In the genomic region with DNA sequence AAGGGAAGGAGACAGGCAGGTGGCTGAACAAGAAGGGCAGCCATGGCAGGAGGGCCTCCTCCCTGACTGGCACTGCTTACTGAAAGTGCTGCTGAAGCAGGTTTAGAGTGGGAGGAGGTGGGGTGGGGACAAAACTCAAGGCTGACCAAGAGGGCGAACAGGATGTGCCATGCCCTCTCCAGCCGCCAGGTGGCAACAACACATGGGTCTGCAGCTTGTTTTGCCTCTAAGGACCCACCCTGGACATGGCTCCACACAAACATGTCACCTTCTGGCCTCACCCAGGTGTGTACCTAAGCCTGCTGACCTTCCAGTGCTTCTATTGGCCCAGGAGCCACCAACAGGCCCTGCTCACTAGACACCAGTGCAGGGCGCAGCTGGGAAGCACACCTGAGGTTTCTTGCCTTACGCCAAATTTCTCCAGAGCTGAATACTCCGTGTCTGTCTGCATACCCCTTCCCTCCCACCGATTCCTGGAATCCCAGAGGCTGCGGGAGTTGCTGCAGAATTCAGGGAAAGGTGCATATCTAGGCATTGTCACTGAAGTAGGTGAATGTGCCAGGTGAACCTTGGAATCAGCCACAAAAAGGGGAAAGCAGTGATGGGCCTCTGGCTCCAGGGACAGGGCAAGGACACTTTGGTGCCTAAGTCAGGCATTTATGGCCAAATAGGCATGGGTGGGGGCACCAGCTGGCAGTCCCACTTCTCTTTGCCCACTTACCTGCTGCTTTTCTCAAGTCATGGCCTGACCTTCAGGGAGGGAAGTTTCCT, we compare ENCODE assay signal across 9 cellular contexts. TPM values are rescaled to one million over a fixed set of nuclear protein-coding genes. Genes with fewer than 3 reads are reported as not detected.
DNase-seq lines count a peak whose midpoint lies in the region; ATAC-seq, FAIRE-seq and TF ChIP-seq lines count a peak whose summit lies in the region.
"Had no signal": no experiment of that assay in that cellular context is flagged by ENCODE, and none has a peak within 500 bp of the region (broad histone marks: within the 10 kb centered on the region; RNA-seq: fewer than 3 reads in every experiment).

No MANE protein-coding gene starts in this region.

- no peaks in the 10 kb centered on the region for H3K9me2 ChIP-seq in Loucy (replicated peaks; ENCODE audit: low read depth, low read length)
- no peaks in the 10 kb centered on the region for H3K9me2 ChIP-seq in SK-N-SH

- no peaks in the 10 kb centered on the region for H3K27me3 ChIP-seq in Loucy (ENCODE audit: insufficient read depth, low read length, poor library complexity, severe bottlenecking)
- no peaks in the 10 kb centered on the region for H3K27me3 ChIP-seq in SK-N-SH (ENCODE audit: insufficient read depth)
- no peaks in the 10 kb centered on the region for H3K27me3 ChIP-seq in trophoblast cell (ENCODE audit: insufficient read depth, low read length)

- no peak for TF ChIP-seq EP300 in SK-N-SH (IDR thresholded peaks at IDR 0.05; ENCODE audit: borderline replicate concordance in 1 of 2, low read depth in 1 of 2, low read length in 1 of 2)

- peaks cover 29% of the 10 kb centered on the region for H3K36me3 Mint-ChIP-seq in Calu3 (ENCODE audit: insufficient read depth, unreplicated experiment)
- no peaks in the 10 kb centered on the region for H3K36me3 Mint-ChIP-seq in activated naive CD8-positive, alpha-beta T cell treated with anti-CD3 and anti-CD28 coated beads for 36 hours

- H3K79me2 ChIP-seq in Loucy (ENCODE audit: insufficient read depth, low read length) (peaks cover 32% of the 10 kb centered on the region), SK-N-SH (ENCODE audit: insufficient read depth) (peaks cover 22% of the 10 kb centered on the region; the same call in 1 of the 2 replicates), trophoblast cell (ENCODE audit: control insufficient read depth, insufficient read depth, low read length, poor library complexity) (peaks cover 18% of the 10 kb centered on the region)

- H4K20me1 ChIP-seq in Loucy (ENCODE audit: insufficient read depth, low read length, poor library complexity, severe bottlenecking), result no peaks in the 10 kb centered on the region
- no peaks in the 10 kb centered on the region for H4K20me1 ChIP-seq in SK-N-SH (ENCODE audit: insufficient read depth)

- CTCF ChIA-PET in Calu3 (lab: Charles Lee) (interaction anchor here (0.6 to 1.2 kb wide), 3 partner anchors 120 to 255 kb away, joined by 3 to 4 read pairs (median 4); a partner anchor contains a TSS), SK-N-SH (lab: Yijun Ruan, JAX) (interaction anchor here (0.6 to 8.7 kb wide), 30 partner anchors 10 to 271 kb away, joined by 3 to 252 read pairs (median 4); a partner anchor contains a TSS)

- H4K12ac ChIP-seq in trophoblast cell (ENCODE audit: low read depth, low read length), result no peak overlapping the region

- peak overlapping the region; percentile 5 for H3K14ac ChIP-seq in trophoblast cell (ENCODE audit: low read length)

- TF ChIP-seq CTCF in Calu3 (IDR thresholded peaks at IDR 0.05; ENCODE audit: unreplicated experiment), result peak; percentile 75
- peak; percentile 91 for TF ChIP-seq CTCF in Loucy (conservative IDR thresholded peaks at IDR 0.05; ENCODE audit: low read length)
- peak; percentile 90 for TF ChIP-seq CTCF in SK-N-SH (IDR thresholded peaks at IDR 0.05)

- DNase-seq in Calu3, result peak; percentile 74
- DNase-seq in SK-N-SH, result peak; percentile 88
- DNase-seq in activated naive CD8-positive, alpha-beta T cell treated with anti-CD3 and anti-CD28 coated beads for 36 hours, result peak; percentile 63
- peak in 41 of 42 donors; percentile 66 to 95 (median 87) for DNase-seq in head of caudate nucleus
- peak; percentile 70 to 80 for DNase-seq in trophoblast cell
- peak; percentile 85 for DNase-seq in urothelium cell line (ENCODE audit: low spot score)

- peaks cover 28% of the 10 kb centered on the region for H3K4me1 Mint-ChIP-seq in Calu3 (ENCODE audit: low read depth, unreplicated experiment)
- H3K4me1 Mint-ChIP-seq in activated naive CD8-positive, alpha-beta T cell treated with anti-CD3 and anti-CD28 coated beads for 36 hours, result peaks cover 12% of the 10 kb centered on the region

- H3K36me3 ChIP-seq in Loucy (ENCODE audit: insufficient read depth, low read length) (no peaks in the 10 kb centered on the region), SK-N-SH (replicated peaks in 1 of 2; ENCODE audit: control insufficient read depth in 1 of 2, insufficient read depth in 2 of 2, low read length in 1 of 2) (no peaks in the 10 kb centered on the region), trophoblast cell (ENCODE audit: control insufficient read depth in 1 of 2, insufficient read depth in 2 of 2, low read length in 2 of 2) (peaks cover 32 to 40% of the 10 kb centered on the region in 2 experiments)

- no TSS peak for BruUV-seq in Calu3 (replicated peaks; lab: Mats Ljungman, UMichigan)

- H2BK5ac ChIP-seq in trophoblast cell (ENCODE audit: low read depth, low read length, poor library complexity), result peak overlapping the region; percentile 11

- peak overlapping the region; percentile 44 for H4K8ac ChIP-seq in trophoblast cell (ENCODE audit: low read depth, low read length)

- no peak overlapping the region for H3K23ac ChIP-seq in trophoblast cell (ENCODE audit: low read length)

- H3K4me2 ChIP-seq in Loucy (ENCODE audit: low read depth, low read length, poor library complexity, severe bottlenecking) (no peak overlapping the region), SK-N-SH (no peak overlapping the region), trophoblast cell (ENCODE audit: low read length) (no peak overlapping the region)

- no peak overlapping the region for H3K4me3 Mint-ChIP-seq in Calu3 (ENCODE audit: low read depth, unreplicated experiment)
- no peak overlapping the region for H3K4me3 Mint-ChIP-seq in activated naive CD8-positive, alpha-beta T cell treated with anti-CD3 and anti-CD28 coated beads for 36 hours

- H3K27ac Mint-ChIP-seq in Calu3 (ENCODE audit: unreplicated experiment), result peak overlapping the region; percentile 61
- no peak overlapping the region for H3K27ac Mint-ChIP-seq in activated naive CD8-positive, alpha-beta T cell treated with anti-CD3 and anti-CD28 coated beads for 36 hours

- no peak overlapping the region for H2AK5ac ChIP-seq in trophoblast cell (ENCODE audit: low read length)

- peak; percentile 79 for ATAC-seq in GM21515 (IDR thresholded peaks at IDR 0.05; ENCODE audit: unreplicated experiment)

- no peak overlapping the region for H3K4ac ChIP-seq in trophoblast cell (ENCODE audit: low read depth, low read length)

- peak; percentile 59 for FAIRE-seq in urothelium cell line (lab: Jason Lieb, UNC)

- POLR2A ChIA-PET in SK-N-SH (lab: Yijun Ruan, JAX), result interaction anchor here (1.0 to 2.1 kb wide), 2 partner anchors 121 to 254 kb away, joined by 3 to 14 read pairs; a partner anchor contains a TSS

- no peaks in the 10 kb centered on the region for H3K9me3 Mint-ChIP-seq in Calu3 (ENCODE audit: low read depth, unreplicated experiment)
- no peaks in the 10 kb centered on the region for H3K9me3 Mint-ChIP-seq in activated naive CD8-positive, alpha-beta T cell treated with anti-CD3 and anti-CD28 coated beads for 36 hours

- peak; percentile 77 for TF ChIP-seq RAD21 in SK-N-SH (IDR thresholded peaks at IDR 0.05; ENCODE audit: low read length)

- H4K91ac ChIP-seq in trophoblast cell (ENCODE audit: low read depth, low read length), result peak overlapping the region; percentile 44

- no peak overlapping the region for H3K4me3 ChIP-seq in Loucy (ENCODE audit: low read length, poor library complexity, severe bottlenecking)
- H3K4me3 ChIP-seq in SK-N-SH (ENCODE audit: low read depth in 2 of 2, low read length in 1 of 2), result no peak overlapping the region; a peak in 1 of 4 replicates
- no peak overlapping the region for H3K4me3 ChIP-seq in trophoblast cell (ENCODE audit: low read depth, low read length)

- H3K27ac ChIP-seq in SK-N-SH (ENCODE audit: low read depth in 2 of 2, low read length in 1 of 2) (peak overlapping the region in 1 of 2 experiments; percentile 44; a peak in 2 of 4 replicates), trophoblast cell (ENCODE audit: low read depth, low read length) (peak overlapping the region; percentile 99)

- no peaks in the 10 kb centered on the region for H3F3A ChIP-seq in Loucy (ENCODE audit: low read depth)
- peaks cover 16% of the 10 kb centered on the region for H3F3A ChIP-seq in SK-N-SH (replicated peaks; ENCODE audit: insufficient read depth)

- H2AFZ ChIP-seq in Loucy (ENCODE audit: low read length) (peak overlapping the region; percentile 35; the same call in 1 of the 2 replicates), SK-N-SH (ENCODE audit: low read depth) (no peak overlapping the region), trophoblast cell (ENCODE audit: insufficient read depth, low read length, poor library complexity) (no peak overlapping the region)

- peak overlapping the region; percentile 2 for H3K18ac ChIP-seq in trophoblast cell (ENCODE audit: low read length)

- H3K4me1 ChIP-seq in Loucy (ENCODE audit: insufficient read depth, low read length, poor library complexity, severe bottlenecking) (peaks cover 29% of the 10 kb centered on the region), SK-N-SH (ENCODE audit: control insufficient read depth in 1 of 2, insufficient read depth in 2 of 2, low read depth in 1 of 2, low read length in 1 of 2) (peaks cover 15 to 38% of the 10 kb centered on the region in 2 experiments), trophoblast cell (ENCODE audit: control insufficient read depth in 1 of 2, insufficient read depth in 2 of 2, low read length in 2 of 2) (peaks cover 49 to 64% of the 10 kb centered on the region in 2 experiments)

- intact Hi-C loops in Calu3 (cut with micrococcal nuclease; ENCODE audit: unreplicated experiment) (loop anchor here (2.0 kb wide), 2 partner anchors 121 to 255 kb away; no protein-coding TSS in a partner anchor), head of caudate nucleus (cut with DNase I) (loop anchor here (5.0 to 10.0 kb wide), 2 partner anchors 35 to 257 kb away; a partner anchor contains a TSS)

- 78% methylated on average over 6 of the region's 7 CpGs for WGBS in SK-N-SH (ENCODE audit: low lambda C conversion rate)
- WGBS in trophoblast cell (ENCODE audit: extremely low coverage, insufficient coverage, insufficient read length), result no CpG with 5 or more reads among the region's 7 CpGs

- no peaks in the 10 kb centered on the region for H3K27me3 Mint-ChIP-seq in Calu3 (ENCODE audit: unreplicated experiment)
- no peaks in the 10 kb centered on the region for H3K27me3 Mint-ChIP-seq in activated naive CD8-positive, alpha-beta T cell treated with anti-CD3 and anti-CD28 coated beads for 36 hours

- peak overlapping the region; percentile 18 for H2BK120ac ChIP-seq in trophoblast cell (ENCODE audit: insufficient read depth, low read length, poor library complexity)

- H2BK12ac ChIP-seq in trophoblast cell (ENCODE audit: low read length), result peak overlapping the region; percentile 9

- H3K79me1 ChIP-seq in trophoblast cell (ENCODE audit: low read length), result peaks cover 42% of the 10 kb centered on the region

- no peak overlapping the region for H3K9ac ChIP-seq in Loucy (ENCODE audit: low read depth, low read length, poor library complexity, severe bottlenecking)
- no peak overlapping the region for H3K9ac ChIP-seq in SK-N-SH
- peak overlapping the region; percentile 11 for H3K9ac ChIP-seq in trophoblast cell (ENCODE audit: low read length)

- H3K9me3 ChIP-seq in Loucy (ENCODE audit: insufficient read depth, low read depth, low read length) (no peaks in the 10 kb centered on the region), SK-N-SH (no peaks in the 10 kb centered on the region), trophoblast cell (ENCODE audit: insufficient read depth, low read depth, low read length) (no peaks in the 10 kb centered on the region)

RNA-seq across cellular contexts. Expression of a gene that starts 5.3 kb away (rescaled TPM):
- total RNA-seq in Calu3 (2022), result 17.1 and 21.3 TPM in 2 replicates
- polyA plus RNA-seq in SK-N-SH (2012; rRNA removed), result 19.4 and 20.3 TPM in 2 replicates
- 8.7 and 10.6 TPM in 2 replicates for polyA plus RNA-seq in SK-N-SH (2012; cell fraction: cytosol; rRNA removed)
- polyA plus RNA-seq in SK-N-SH (2012; cell fraction: nucleus; rRNA removed), result 69.0 and 95.3 TPM in 2 replicates
- 10 to 100 TPM; 10.7 to 12.2 TPM for total RNA-seq in activated naive CD8-positive, alpha-beta T cell treated with anti-CD3 and anti-CD28 coated beads for 36 hours
- polyA plus RNA-seq in trophoblast cell (2013), result 91.9 and 95.6 TPM in 2 replicates

RNA-seq across cellular contexts. Expression of a gene that starts 28.3 kb away (rescaled TPM):
- total RNA-seq in Calu3 (2022), result 5.1 and 5.3 TPM in 2 replicates
- polyA plus RNA-seq in SK-N-SH (2012; rRNA removed), result 1.7 and 3.5 TPM in 2 replicates
- polyA plus RNA-seq in SK-N-SH (2012; cell fraction: cytosol; rRNA removed), result 2.0 and 3.3 TPM in 2 replicates
- 9.3 and 12.7 TPM in 2 replicates for polyA plus RNA-seq in SK-N-SH (2012; cell fraction: nucleus; rRNA removed)
- total RNA-seq in activated naive CD8-positive, alpha-beta T cell treated with anti-CD3 and anti-CD28 coated beads for 36 hours, result 1 to 10 TPM; 2.6 TPM
- 18.9 and 19.5 TPM in 2 replicates for polyA plus RNA-seq in trophoblast cell (2013)

RNA-seq across cellular contexts. Expression of a gene that starts 29.2 kb away (rescaled TPM):
- total RNA-seq in Calu3 (2022), result not detected in 2 replicates
- 0.07 TPM in 1 of 2 replicates, not detected in the other for polyA plus RNA-seq in SK-N-SH (2012; rRNA removed)
- polyA plus RNA-seq in SK-N-SH (2012; cell fraction: cytosol; rRNA removed), result 0.03 and 0.04 TPM in 2 replicates
- polyA plus RNA-seq in SK-N-SH (2012; cell fraction: nucleus; rRNA removed), result 0.06 and 0.63 TPM in 2 replicates
- total RNA-seq in activated naive CD8-positive, alpha-beta T cell treated with anti-CD3 and anti-CD28 coated beads for 36 hours, result not detected
- polyA plus RNA-seq in trophoblast cell (2013), result 0.97 and 1.1 TPM in 2 replicates
- total RNA-seq: T-helper 2 cell treated with Interferon-gamma antibody and Interleukin-4, amounts not matched to agents 100 ng/mL and 5 ng/mL, for 36 hours had no signal
